In the genomic region with DNA sequence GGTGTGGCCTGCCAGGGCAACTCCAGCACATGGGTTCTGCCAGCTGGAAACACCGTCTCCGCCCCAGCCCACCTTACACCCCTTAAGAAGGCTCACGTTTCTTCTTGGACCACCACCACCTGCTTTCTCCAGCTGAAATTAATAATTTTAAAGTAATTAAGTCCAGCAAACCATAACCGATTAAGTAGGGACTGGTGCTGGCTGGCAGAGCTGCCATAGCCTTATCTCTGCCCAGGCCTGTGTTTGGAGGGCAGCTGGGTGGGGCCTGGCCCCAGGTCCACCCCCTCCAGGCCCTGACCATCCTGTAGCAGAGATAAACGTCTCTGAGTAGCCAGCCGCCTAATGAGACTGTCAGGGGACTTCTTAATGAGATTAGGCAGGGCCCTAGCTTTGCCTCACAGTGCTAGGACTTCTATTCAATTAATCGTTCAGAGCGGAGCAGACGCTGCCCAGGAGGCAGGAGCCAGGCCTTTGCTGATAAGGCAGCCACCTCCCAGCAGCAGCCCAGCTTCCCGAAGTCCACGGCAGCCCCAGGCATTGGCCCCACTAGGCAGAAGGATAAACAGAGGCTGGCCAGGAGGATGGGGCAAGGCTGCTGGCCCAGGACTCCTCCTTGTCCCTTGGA, we compare ENCODE assay signal across 1 cellular context.
TF ChIP-seq lines count a peak whose summit lies in the region.

No MANE protein-coding gene starts in this region.

TF ChIP-seq in SK-N-SH, 30 proteins besides CTCF, POLR2A, EP300 and RAD21:
- TF ChIP-seq GATA2 (CRISPR knock-in tag; IDR thresholded peaks at IDR 0.05) (peak; percentile 99), YY1 (IDR thresholded peaks at IDR 0.05; ENCODE audit: low read depth) (no peak), RFX5 (IDR thresholded peaks at IDR 0.05; ENCODE audit: low read length) (no peak), TCF12 (IDR thresholded peaks at IDR 0.05) (peak; percentile 66), TEAD4 (IDR thresholded peaks at IDR 0.05; ENCODE audit: borderline replicate concordance, insufficient read depth) (0 out of 2 replicates have a peak, but pooled peaks have one; percentile 64), MXI1 (IDR thresholded peaks at IDR 0.05; ENCODE audit: low read depth, low read length) (0 out of 2 replicates have a peak, but pooled peaks have one; percentile 12), RCOR1 (IDR thresholded peaks at IDR 0.05; ENCODE audit: low read length) (peak; percentile 91), FOXJ3 (CRISPR knock-in tag; IDR thresholded peaks at IDR 0.05) (peak; percentile 91; the same call in 1 of the 2 replicates), FOXM1 (IDR thresholded peaks at IDR 0.05; ENCODE audit: low read depth) (no peak), POLR2AphosphoS5 (IDR thresholded peaks at IDR 0.05; ENCODE audit: low read depth, low read length) (no peak), CHD2 (IDR thresholded peaks at IDR 0.05; ENCODE audit: low read length, partially characterized antibody) (peak; percentile 86)
- TF ChIP-seq, protein P1, sequence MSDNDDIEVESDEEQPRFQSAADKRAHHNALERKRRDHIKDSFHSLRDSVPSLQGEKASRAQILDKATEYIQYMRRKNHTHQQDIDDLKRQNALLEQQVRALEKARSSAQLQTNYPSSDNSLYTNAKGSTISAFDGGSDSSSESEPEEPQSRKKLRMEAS (IDR thresholded peaks at IDR 0.05; ENCODE audit: low read depth) = no peak
